8 cellular contexts compared by ENCODE assay signal in genomic region chr14:102554835-102555819, GRCh38. TPM values are rescaled to one million over a fixed set of nuclear protein-coding genes. Genes with fewer than 3 reads are reported as not detected.
DNase-seq lines count a peak whose midpoint lies in the region; ATAC-seq and TF ChIP-seq lines count a peak whose summit lies in the region.

No MANE protein-coding gene starts in this region.

- H3K4me1 ChIP-seq in CD8-positive, alpha-beta memory T cell (ENCODE audit: insufficient read depth, low read length) = peaks cover 5% of the 10 kb centered on the region
- H3K4me1 ChIP-seq in ectodermal cell (ENCODE audit: control insufficient read depth, insufficient read depth, low read length) = peaks cover 4% of the 10 kb centered on the region
- peaks cover 16% of the 10 kb centered on the region for H3K4me1 ChIP-seq in mesenchymal stem cell (ENCODE audit: control insufficient read depth, insufficient read depth, low read depth, low read length)

- H3K18ac ChIP-seq in mesenchymal stem cell (ENCODE audit: low read depth in 1 of 2, low read length in 2 of 2) = peak overlapping the region; percentile 80 to 88

- POLR2A ChIA-PET in CD8-positive, alpha-beta memory T cell (lab: Charles Lee) = no interaction called here

- H3K27me3 Mint-ChIP-seq in CD8-positive, alpha-beta memory T cell = peaks cover 0 to 7% of the 10 kb centered on the region in 2 donors
- H3K27me3 Mint-ChIP-seq in activated CD4-positive, alpha-beta T cell treated with anti-CD3 and anti-CD28 coated beads, Interleukin-2, amount 10 ng/mL, durations not matched to agents 24 days and 14 days = peaks cover 3% of the 10 kb centered on the region

- intact Hi-C loops in activated CD4-positive, alpha-beta T cell treated with anti-CD3 and anti-CD28 coated beads, Interleukin-2, amount 10 ng/mL, durations not matched to agents 24 days and 14 days (cut with micrococcal nuclease) = no loop called here

- H3K4me3 Mint-ChIP-seq in CD8-positive, alpha-beta memory T cell = peak overlapping the region; percentile 70 to 87 (median 76)
- peak overlapping the region; percentile 66 for H3K4me3 Mint-ChIP-seq in activated CD4-positive, alpha-beta T cell treated with anti-CD3 and anti-CD28 coated beads, Interleukin-2, amount 10 ng/mL, durations not matched to agents 24 days and 14 days

- H3K4me1 Mint-ChIP-seq in CD8-positive, alpha-beta memory T cell = peaks cover 0 to 3% (median 0%) of the 10 kb centered on the region in 3 donors
- H3K4me1 Mint-ChIP-seq in activated CD4-positive, alpha-beta T cell treated with anti-CD3 and anti-CD28 coated beads, Interleukin-2, amount 10 ng/mL, durations not matched to agents 24 days and 14 days = no peaks in the 10 kb centered on the region

- H4K91ac ChIP-seq in mesenchymal stem cell (ENCODE audit: low read length) = peak overlapping the region; percentile 74

- no peak overlapping the region for H2AK5ac ChIP-seq in mesenchymal stem cell (ENCODE audit: low read length, severe bottlenecking)

- H2BK5ac ChIP-seq in mesenchymal stem cell (ENCODE audit: low read depth, low read length, poor library complexity, severe bottlenecking) = no peak overlapping the region

- no peak for TF ChIP-seq CTCF in HL-60 (IDR thresholded peaks at IDR 0.05; ENCODE audit: insufficient read depth, low read length)

- peak overlapping the region; percentile 43 for H3K27ac ChIP-seq in CD8-positive, alpha-beta memory T cell (ENCODE audit: low read depth, low read length)
- H3K27ac ChIP-seq in HL-60 (replicated peaks) (no peak overlapping the region), ectodermal cell (ENCODE audit: insufficient read depth, low read depth, low read length, poor library complexity, severe bottlenecking) (no peak overlapping the region), mesenchymal stem cell (ENCODE audit: low read length, poor library complexity, severe bottlenecking) (no peak overlapping the region)

- no peaks in the 10 kb centered on the region for H3K27me3 ChIP-seq in CD8-positive, alpha-beta memory T cell (ENCODE audit: insufficient read depth, low read length, poor library complexity, severe bottlenecking)
- H3K27me3 ChIP-seq in HL-60 (ENCODE audit: insufficient read depth, poor library complexity, severe bottlenecking) (no peaks in the 10 kb centered on the region), ectodermal cell (ENCODE audit: control insufficient read depth, insufficient read depth, low read length, poor library complexity, severe bottlenecking) (no peaks in the 10 kb centered on the region), mesenchymal stem cell (ENCODE audit: control insufficient read depth in 1 of 2, insufficient read depth in 1 of 2, low read length in 2 of 2) (peaks cover 0 to 4% of the 10 kb centered on the region in 2 experiments)

- no peak for ATAC-seq in HG02852 (IDR thresholded peaks at IDR 0.05; ENCODE audit: unreplicated experiment)

- H3K9me3 ChIP-seq in CD8-positive, alpha-beta memory T cell (ENCODE audit: low read length) = no peaks in the 10 kb centered on the region
- no peaks in the 10 kb centered on the region for H3K9me3 ChIP-seq in ectodermal cell (ENCODE audit: control insufficient read depth, low read length)
- no peaks in the 10 kb centered on the region for H3K9me3 ChIP-seq in mesenchymal stem cell (ENCODE audit: control insufficient read depth, low read length)

- peak overlapping the region in 6 of 8 donors; percentile 58 to 86 (median 66) for H3K27ac Mint-ChIP-seq in CD8-positive, alpha-beta memory T cell
- H3K27ac Mint-ChIP-seq in activated CD4-positive, alpha-beta T cell treated with anti-CD3 and anti-CD28 coated beads, Interleukin-2, amount 10 ng/mL, durations not matched to agents 24 days and 14 days = peak overlapping the region; percentile 66

- peak overlapping the region; percentile 90 for H2BK120ac ChIP-seq in mesenchymal stem cell (ENCODE audit: low read depth, low read length)

- H3K79me1 ChIP-seq in mesenchymal stem cell (replicated peaks; ENCODE audit: low read length, poor library complexity, severe bottlenecking) = no peaks in the 10 kb centered on the region

- DNase-seq in CD8-positive, alpha-beta memory T cell = peak; percentile 38 to 76 (median 61)
- DNase-seq in HL-60 (ENCODE audit: low read depth in 1 of 2, low spot score in 1 of 2) (no peak), mesenchymal stem cell (peak; percentile 38), SW480 (ENCODE audit: low spot score) (no peak)
- DNase-seq in activated CD4-positive, alpha-beta T cell treated with anti-CD3 and anti-CD28 coated beads, Interleukin-2, amount 10 ng/mL, durations not matched to agents 24 days and 14 days = peak; percentile 91
- peak; percentile 24 to 37 for DNase-seq in stimulated activated CD8-positive, alpha-beta memory T cell treated with anti-CD3 and anti-CD28 coated beads, Interleukin-4, amount 100 ng/mL, for 4 hours (ENCODE audit: low read depth in 2 of 2, low spot score in 1 of 2)

- H3K36me3 ChIP-seq in CD8-positive, alpha-beta memory T cell (ENCODE audit: insufficient read depth, low read length) = no peaks in the 10 kb centered on the region
- H3K36me3 ChIP-seq in ectodermal cell (ENCODE audit: control insufficient read depth, insufficient read depth, low read length) (no peaks in the 10 kb centered on the region), mesenchymal stem cell (ENCODE audit: control insufficient read depth in 1 of 2, insufficient read depth in 2 of 2, low read depth in 1 of 2, low read length in 2 of 2) (no peaks in the 10 kb centered on the region)

- CTCF ChIA-PET in CD8-positive, alpha-beta memory T cell (lab: Charles Lee) = interaction anchor here (0.7 kb wide), 1 partner anchor 39 kb away, joined by 3 read pairs; no protein-coding TSS in a partner anchor

- peak overlapping the region; percentile 57 to 85 for H3K4ac ChIP-seq in mesenchymal stem cell (ENCODE audit: low read depth in 1 of 2, low read length in 2 of 2)

- H3K9ac ChIP-seq in mesenchymal stem cell (ENCODE audit: low read length) = peak overlapping the region; percentile 82

- H3K4me2 ChIP-seq in mesenchymal stem cell (ENCODE audit: low read length, poor library complexity, severe bottlenecking) = peak overlapping the region; percentile 93

- peak overlapping the region in 1 of 2 experiments; percentile 34 for H3K23ac ChIP-seq in mesenchymal stem cell (ENCODE audit: low read length in 2 of 2)

- H3K36me3 Mint-ChIP-seq in CD8-positive, alpha-beta memory T cell = no peaks in the 10 kb centered on the region
- H3K36me3 Mint-ChIP-seq in activated CD4-positive, alpha-beta T cell treated with anti-CD3 and anti-CD28 coated beads, Interleukin-2, amount 10 ng/mL, durations not matched to agents 24 days and 14 days (ENCODE audit: low read depth) = no peaks in the 10 kb centered on the region

- peak overlapping the region; percentile 69 for H3K4me3 ChIP-seq in CD8-positive, alpha-beta memory T cell (ENCODE audit: low read length)
- H3K4me3 ChIP-seq in HL-60 (replicated peaks; ENCODE audit: insufficient read depth, low read length) (peak overlapping the region; percentile 50), ectodermal cell (ENCODE audit: insufficient read depth, low read depth, low read length) (peak overlapping the region; percentile 51), mesenchymal stem cell (ENCODE audit: insufficient read depth in 1 of 2, low read depth in 1 of 2, low read length in 2 of 2) (peak overlapping the region; percentile 77 to 79)

- H2BK15ac ChIP-seq in mesenchymal stem cell (ENCODE audit: low read depth, poor library complexity, severe bottlenecking) = peak overlapping the region; percentile 93

- H3K14ac ChIP-seq in mesenchymal stem cell (ENCODE audit: low read length in 2 of 2) = peak overlapping the region in 1 of 2 experiments; percentile 86

- peak overlapping the region; percentile 79 for H2AFZ ChIP-seq in mesenchymal stem cell (ENCODE audit: low read depth, low read length)

- H2BK12ac ChIP-seq in mesenchymal stem cell (ENCODE audit: low read length in 2 of 2) = peak overlapping the region in 1 of 2 experiments; percentile 7

- 6 to 7% methylated on average over 94 of the region's 94 CpGs for WGBS in ectodermal cell, 2 experiments
- WGBS in mesenchymal stem cell = 9% methylated on average over 83 of the region's 94 CpGs

- no peaks in the 10 kb centered on the region for H3K9me3 Mint-ChIP-seq in CD8-positive, alpha-beta memory T cell
- H3K9me3 Mint-ChIP-seq in activated CD4-positive, alpha-beta T cell treated with anti-CD3 and anti-CD28 coated beads, Interleukin-2, amount 10 ng/mL, durations not matched to agents 24 days and 14 days = no peaks in the 10 kb centered on the region

- H4K8ac ChIP-seq in mesenchymal stem cell (ENCODE audit: low read length) = peak overlapping the region; percentile 95

RNA-seq across cellular contexts. Expression of gene RCOR1, which starts 37.3 kb away (rescaled TPM):
- 10 to 100 TPM; 14.5 to 14.9 TPM for total RNA-seq in CD8-positive, alpha-beta memory T cell
- polyA plus RNA-seq in CD8-positive, alpha-beta memory T cell = 1.1 TPM
- total RNA-seq in activated CD4-positive, alpha-beta T cell treated with anti-CD3 and anti-CD28 coated beads, Interleukin-2, amount 10 ng/mL, durations not matched to agents 24 days and 14 days = 21.8 and 24.0 TPM in 2 replicates
- 28.7 TPM for polyA plus RNA-seq in ectodermal cell (2013, experiment 1 of 4)
- 28.9 TPM for polyA plus RNA-seq in ectodermal cell (2013, experiment 2 of 4)
- polyA plus RNA-seq in ectodermal cell (2013, experiment 3 of 4) = 21.9 TPM
- 24.7 TPM for polyA plus RNA-seq in ectodermal cell (2013, experiment 4 of 4)
- polyA plus RNA-seq in mesenchymal stem cell (2013, experiment 1 of 2) = 13.8 TPM
- polyA plus RNA-seq in mesenchymal stem cell (2013, experiment 2 of 2) = 13.5 TPM

RNA-seq across cellular contexts. Expression of gene ANKRD9, which starts 45.6 kb away (rescaled TPM):
- 10 to 100 TPM; 10.1 to 12.1 TPM for total RNA-seq in CD8-positive, alpha-beta memory T cell
- 1.3 TPM for polyA plus RNA-seq in CD8-positive, alpha-beta memory T cell
- 14.6 and 16.5 TPM in 2 replicates for total RNA-seq in activated CD4-positive, alpha-beta T cell treated with anti-CD3 and anti-CD28 coated beads, Interleukin-2, amount 10 ng/mL, durations not matched to agents 24 days and 14 days
- polyA plus RNA-seq in ectodermal cell (2013, experiment 1 of 4) = 19.2 TPM
- polyA plus RNA-seq in ectodermal cell (2013, experiment 2 of 4) = 17.4 TPM
- polyA plus RNA-seq in ectodermal cell (2013, experiment 3 of 4) = 25.3 TPM
- polyA plus RNA-seq in ectodermal cell (2013, experiment 4 of 4) = 24.4 TPM
- polyA plus RNA-seq in mesenchymal stem cell (2013, experiment 1 of 2) = 10.3 TPM
- 10.2 TPM for polyA plus RNA-seq in mesenchymal stem cell (2013, experiment 2 of 2)

Comparison
In these comparisons a context has a peak if more than half of its experiments do, and no peak if none do; other contexts are left out.
1. DNase-seq: peak in CD8-positive, alpha-beta memory T cell (5 of 5), activated CD4-positive, alpha-beta T cell treated with anti-CD3 and anti-CD28 coated beads, Interleukin-2, amount 10 ng/mL, durations not matched to agents 24 days and 14 days (single experiment), mesenchymal stem cell (single experiment) and stimulated activated CD8-positive, alpha-beta memory T cell treated with anti-CD3 and anti-CD28 coated beads, Interleukin-4, amount 100 ng/mL, for 4 hours (2 of 2); none in HL-60 (0 of 2) and SW480 (single experiment).
2. Peak in every context shown above with its lines, with median percentiles within 50 percentile points of each other: H3K4me3 ChIP-seq.